Comparison of ENCODE assay signal across 11 cellular contexts in the genomic region with DNA sequence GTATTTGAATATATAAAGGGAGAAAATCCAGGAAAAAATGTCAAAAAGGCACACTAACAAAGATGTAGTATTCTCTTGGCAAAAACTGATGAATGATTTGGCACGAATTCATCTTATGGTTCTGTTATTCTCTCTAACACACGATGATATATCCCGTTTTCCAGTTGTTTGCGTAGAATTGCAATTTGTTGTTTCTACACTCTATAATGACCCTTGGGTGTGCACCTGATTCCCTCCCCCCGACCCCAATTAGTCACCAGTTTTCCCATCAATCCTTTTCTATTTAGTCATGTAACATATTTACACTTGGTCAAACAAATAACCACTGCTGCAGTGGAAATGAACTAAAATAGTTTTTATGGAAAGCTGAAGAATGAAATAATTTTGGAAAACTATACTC. TPM values are rescaled to one million over a fixed set of nuclear protein-coding genes. Genes with fewer than 3 reads are reported as not detected.
DNase-seq lines count a peak whose midpoint lies in the region; ATAC-seq, FAIRE-seq and TF ChIP-seq lines count a peak whose summit lies in the region.
"Had no signal": no experiment of that assay in that cellular context is flagged by ENCODE, and none has a peak within 500 bp of the region (broad histone marks: within the 10 kb centered on the region; RNA-seq: fewer than 3 reads in every experiment).

No MANE protein-coding gene starts in this region.

- H2AK5ac ChIP-seq in IMR-90 (ENCODE audit: low read depth, low read length), result no peak overlapping the region

- no peak overlapping the region for H3K27ac Mint-ChIP-seq in neural crest cell (ENCODE audit: unreplicated experiment)

- 39% methylated on average over 4 of the region's 5 CpGs; no CpG with 5 or more reads in 1 of the 2 experiments for WGBS in IMR-90 (ENCODE audit: extremely low coverage in 2 of 2, insufficient read length in 1 of 2), 2 experiments
- WGBS in small intestine, 3 donors, result 40 to 52% (median 50%) methylated on average over 5 of the region's 5 CpGs

- H3K27me3 ChIP-seq in IMR-90 (ENCODE audit: control insufficient read depth, insufficient read depth, low read length), result no peaks in the 10 kb centered on the region
- H3K27me3 ChIP-seq in small intestine (ENCODE audit: control insufficient read depth in 2 of 2, insufficient read depth in 2 of 2, low read length in 2 of 2), result no peaks in the 10 kb centered on the region
- H3K27me3 ChIP-seq: Peyer's patch had no signal

- no peak overlapping the region for H3K4ac ChIP-seq in IMR-90 (ENCODE audit: low read depth, low read length)

- FAIRE-seq in small intestine (lab: Jason Lieb, UNC), result no peak

- H3K18ac ChIP-seq in IMR-90 (ENCODE audit: low read depth, low read length), result no peak overlapping the region

- H3K36me3 ChIP-seq in IMR-90 (ENCODE audit: control insufficient read depth, insufficient read depth, low read length) (no peaks in the 10 kb centered on the region), small intestine (ENCODE audit: control insufficient read depth in 2 of 2, insufficient read depth in 2 of 2, low read length in 2 of 2) (no peaks in the 10 kb centered on the region)
- H3K36me3 ChIP-seq: Peyer's patch had no signal

- intact Hi-C loops in IMR-90 (cut with micrococcal nuclease), result loop anchor here (5.0 kb wide), 4 partner anchors 53 to 1448 kb away; no protein-coding TSS in a partner anchor

- no peak overlapping the region for H3K9ac ChIP-seq in IMR-90 (ENCODE audit: low read depth, low read length)

- peak overlapping the region; percentile 30; the same call in 1 of the 2 replicates for H3K4me2 ChIP-seq in IMR-90 (ENCODE audit: low read depth, low read length)

- POLR2A ChIA-PET in IMR-90 (lab: Charles Lee; ENCODE audit: unreplicated experiment), result interaction anchor here (0.6 kb wide), 1 partner anchor 43 kb away, joined by 4 read pairs; no protein-coding TSS in a partner anchor

- dilution Hi-C loops in IMR-90 (cut with HindIII; ENCODE audit: low sequenced_read_pairs, unreplicated experiment), result no loop called here

- peak overlapping the region; percentile 54 for H3K4me3 Mint-ChIP-seq in neural crest cell

- H3K9me1 ChIP-seq in IMR-90 (ENCODE audit: insufficient read depth, low read length), result no peaks in the 10 kb centered on the region

- H2AK9ac ChIP-seq in IMR-90 (replicated peaks; ENCODE audit: low read depth, low read length, poor library complexity), result no peak overlapping the region

- ATAC-seq in IMR-90 (ENCODE audit: low read depth) (no peak), HG03442 (IDR thresholded peaks at IDR 0.05; ENCODE audit: unreplicated experiment) (no peak)

- H2BK120ac ChIP-seq in IMR-90 (ENCODE audit: low read depth, low read length), result no peak overlapping the region

- no peak for TF ChIP-seq CTCF in AG10803 (conservative IDR thresholded peaks at IDR 0.05; ENCODE audit: low read length)
- TF ChIP-seq CTCF in IMR-90 (conservative IDR thresholded peaks at IDR 0.05; ENCODE audit: low read depth, low read length), result no peak
- TF ChIP-seq CTCF in coronary artery (IDR thresholded peaks at IDR 0.05), result no peak
- TF ChIP-seq CTCF in neural crest cell (conservative IDR thresholded peaks at IDR 0.05), result no peak
- no peak for TF ChIP-seq CTCF in GM13977 (IDR thresholded peaks at IDR 0.05; ENCODE audit: extremely low read depth, insufficient read depth, missing control alignments)

- H3K36me3 Mint-ChIP-seq in neural crest cell (ENCODE audit: low read depth), result peaks cover 2% of the 10 kb centered on the region

- H3K9me3 ChIP-seq in IMR-90 (ENCODE audit: control insufficient read depth, insufficient read depth, low read length) (no peaks in the 10 kb centered on the region), small intestine (ENCODE audit: control insufficient read depth, low read depth) (no peaks in the 10 kb centered on the region)
- H3K9me3 ChIP-seq: Peyer's patch had no signal

- H4K91ac ChIP-seq in IMR-90 (ENCODE audit: insufficient read depth, low read depth, low read length), result no peak overlapping the region

- DNase-seq in AG10803 (ENCODE audit: low read depth), result no peak
- no peak for DNase-seq in IMR-90
- no peak for DNase-seq in coronary artery (ENCODE audit: low spot score)
- DNase-seq in neural crest cell (ENCODE audit: low read depth, low spot score), result no peak
- no peak for DNase-seq in small intestine
- no peak for DNase-seq in GM13977 (ENCODE audit: low spot score)
- no peak for DNase-seq in NCI-H524 treated with DMSO at 0.1 percent for 48 hours (lab: John Stamatoyannopoulos, UW)
- DNase-seq: activated CD4-positive, alpha-beta T cell treated with anti-CD3 and anti-CD28 coated beads, Interleukin-2, amount 50 U/mL, for 48 hours; Calu3; Peyer's patch had no signal

- no peak overlapping the region for H3K23ac ChIP-seq in IMR-90 (ENCODE audit: low read depth, low read length)

- CTCF ChIA-PET in IMR-90 (lab: Yijun Ruan, JAX), result interaction anchor here (0.6 kb wide), 1 partner anchor 408 kb away, joined by 3 read pairs; no protein-coding TSS in a partner anchor

- no peak overlapping the region for H2BK20ac ChIP-seq in IMR-90 (ENCODE audit: low read depth, low read length)

- peaks cover 4 to 11% of the 10 kb centered on the region in 2 experiments; a peak in 2 of 4 replicates for H3K79me1 ChIP-seq in IMR-90 (ENCODE audit: low read depth in 1 of 2, low read length in 2 of 2)

- H4K8ac ChIP-seq in IMR-90 (ENCODE audit: low read depth in 2 of 2, low read length in 2 of 2), result no peak overlapping the region

- H2BK15ac ChIP-seq in IMR-90 (ENCODE audit: low read depth, low read length), result no peak overlapping the region

- no peak overlapping the region for H3K56ac ChIP-seq in IMR-90 (ENCODE audit: extremely low read depth, insufficient read depth, low read length)

- no peak overlapping the region for H2BK5ac ChIP-seq in IMR-90 (ENCODE audit: low read depth, low read length, poor library complexity, severe bottlenecking)

- H3K4me3 ChIP-seq in AG10803 (ENCODE audit: low read length) (peak overlapping the region; percentile 70; the same call in 1 of the 2 replicates), IMR-90 (ENCODE audit: insufficient read depth, low read depth, low read length) (no peak overlapping the region), coronary artery (peak overlapping the region; percentile 86), small intestine (ENCODE audit: low read depth in 1 of 2, low read length in 2 of 2) (no peak overlapping the region)

- no peak for TF ChIP-seq POLR2A in IMR-90 (IDR thresholded peaks at IDR 0.05; ENCODE audit: low read depth, low read length)

- TF ChIP-seq RAD21 in IMR-90 (IDR thresholded peaks at IDR 0.05; ENCODE audit: low read length), result no peak

- no peak overlapping the region for H2AFZ ChIP-seq in IMR-90 (replicated peaks; ENCODE audit: low read length, poor library complexity)

- no peak overlapping the region for H3K14ac ChIP-seq in IMR-90 (replicated peaks; ENCODE audit: low read depth, low read length)

- H4K20me1 ChIP-seq in IMR-90 (ENCODE audit: insufficient read depth, low read length), result peaks cover 11% of the 10 kb centered on the region

- no TSS peak for BruUV-seq in IMR-90 (replicated peaks; lab: Mats Ljungman, UMichigan)

- H3K4me1 Mint-ChIP-seq in neural crest cell, result peaks cover 43% of the 10 kb centered on the region

- H3K9me3 Mint-ChIP-seq in neural crest cell, result no peaks in the 10 kb centered on the region

- peaks cover 21% of the 10 kb centered on the region for H3K27me3 Mint-ChIP-seq in neural crest cell (ENCODE audit: low read depth)

- no peak overlapping the region for H4K5ac ChIP-seq in IMR-90 (ENCODE audit: low read depth, low read length)

- in situ Hi-C loops in IMR-90 (cut with MboI; ENCODE audit: low sequenced_read_pairs) (no loop called here), GM13977 (cut with MboI; ENCODE audit: low pct_unique_long_range_greater_than_20kb, low sequenced_read_pairs, unreplicated experiment) (no loop called here)

- H3K27ac ChIP-seq in IMR-90 (ENCODE audit: insufficient read depth, low read length), result no peak overlapping the region
- peak overlapping the region; percentile 79 to 96 for H3K27ac ChIP-seq in coronary artery
- H3K27ac ChIP-seq in small intestine (ENCODE audit: low read depth in 1 of 2, low read length in 1 of 2), result no peak overlapping the region

- peaks cover 11% of the 10 kb centered on the region for H3K4me1 ChIP-seq in IMR-90 (ENCODE audit: control insufficient read depth, insufficient read depth, low read length)
- H3K4me1 ChIP-seq in small intestine (ENCODE audit: control insufficient read depth in 2 of 2, insufficient read depth in 1 of 2, low read depth in 1 of 2, low read length in 1 of 2), result peaks cover 0 to 4% of the 10 kb centered on the region in 2 donors

TF ChIP-seq in IMR-90, 13 proteins besides CTCF, POLR2A, EP300 and RAD21:
- no peak for TF ChIP-seq MAZ (IDR thresholded peaks at IDR 0.05; ENCODE audit: borderline replicate concordance, low read depth, low read length)
- no peak for TF ChIP-seq ELK1 (IDR thresholded peaks at IDR 0.05; ENCODE audit: borderline replicate concordance, low read depth, low read length)
- no peak for TF ChIP-seq MXI1 (IDR thresholded peaks at IDR 0.05; ENCODE audit: borderline replicate concordance, low read depth, low read length)
- no peak for TF ChIP-seq BHLHE40 (IDR thresholded peaks at IDR 0.05; ENCODE audit: low read depth, low read length)
- TF ChIP-seq CHD1 (IDR thresholded peaks at IDR 0.05; ENCODE audit: low read depth, low read length), result no peak
TF ChIP-seq in IMR-90: peak in this region for 0.

RNA-seq across cellular contexts. Expression of gene ARID1B, which starts 1.5 kb away (rescaled TPM):
- 14.5 and 22.8 TPM in 2 replicates for total RNA-seq in IMR-90 (2012; rRNA removed)
- polyA plus RNA-seq in IMR-90 (2012; rRNA removed), result 17.5 and 20.1 TPM in 2 replicates
- polyA plus RNA-seq in IMR-90 (2012; cell fraction: cytosol; rRNA removed), result 9.7 and 16.0 TPM in 2 replicates
- polyA plus RNA-seq in IMR-90 (2012; cell fraction: nucleus; rRNA removed; ENCODE audit: low replicate concordance), result 28.7 and 32.4 TPM in 2 replicates
- total RNA-seq in neural crest cell, result 101 and 102 TPM in 2 replicates
- 10 to 100 TPM in 2 of 3 donors, 1 to 10 TPM in 1; 7.3 to 23.3 (median 10.7) TPM for polyA plus RNA-seq in small intestine

Comparison
In these comparisons a context has a peak if more than half of its experiments do, and no peak if none do; other contexts are left out.
1. H3K4me3 ChIP-seq: peak in AG10803 (single experiment) and coronary artery (single experiment); none in IMR-90 (single experiment) and small intestine (0 of 2).
2. H3K27ac ChIP-seq: peak in coronary artery (2 of 2); none in IMR-90 (single experiment) and small intestine (0 of 2).